Comparison of ENCODE assay signal across 8 cellular contexts in the genomic region with DNA sequence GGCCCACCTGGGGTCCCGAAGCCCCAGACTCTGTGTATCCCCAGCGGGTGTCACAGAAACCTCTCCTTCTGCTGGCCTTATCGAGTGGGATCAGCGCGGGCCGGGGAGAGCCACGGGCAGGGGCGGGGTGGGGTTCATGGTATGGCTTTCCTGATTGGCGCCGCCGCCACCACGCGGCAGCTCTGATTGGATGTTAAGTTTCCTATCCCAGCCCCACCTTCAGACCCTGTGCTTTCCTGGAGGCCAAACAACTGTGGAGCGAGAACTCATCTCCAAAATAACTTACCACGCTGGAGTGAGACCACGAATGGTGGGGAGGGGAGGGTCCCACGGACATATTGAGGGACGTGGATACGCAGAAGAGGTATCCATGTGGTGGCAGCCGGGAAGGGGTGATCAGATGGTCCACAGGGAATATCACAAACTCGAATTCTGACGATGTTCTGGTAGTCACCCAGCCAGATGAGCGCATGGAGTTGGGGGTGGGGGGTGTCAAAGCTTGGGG. TPM values are rescaled to one million over a fixed set of nuclear protein-coding genes. Genes with fewer than 3 reads are reported as not detected.
DNase-seq lines count a peak whose midpoint lies in the region; ATAC-seq, FAIRE-seq and TF ChIP-seq lines count a peak whose summit lies in the region.

No MANE protein-coding gene starts in this region.

- no peak for DNase-seq in AG10803 (ENCODE audit: low read depth)
- DNase-seq in GM13977 (ENCODE audit: low spot score): peak; percentile 81
- DNase-seq in NT2/D1 (ENCODE audit: low read depth, low spot score): no peak
- DNase-seq in astrocyte (ENCODE audit: low read depth): no peak
- peak; percentile 59 for DNase-seq in lung (ENCODE audit: low spot score)
- DNase-seq in transverse colon: peak; percentile 66

- H3K4me2 ChIP-seq in astrocyte (ENCODE audit: low read length): peak overlapping the region; percentile 82

- H3K9ac ChIP-seq in NT2/D1 (ENCODE audit: insufficient read length, low read depth): peak overlapping the region; percentile 66
- H3K9ac ChIP-seq in astrocyte (ENCODE audit: low read length): no peak overlapping the region

- peaks cover 76% of the 10 kb centered on the region for H3K27me3 Mint-ChIP-seq in astrocyte (ENCODE audit: low read depth, unreplicated experiment)

- H3K9me3 ChIP-seq in NT2/D1 (ENCODE audit: insufficient read depth, low read length) (no peaks in the 10 kb centered on the region), astrocyte (ENCODE audit: insufficient read depth, low read depth, low read length) (peaks cover 7% of the 10 kb centered on the region), lung (ENCODE audit: control insufficient read depth in 2 of 2, insufficient read depth in 1 of 2, low read length in 1 of 2) (peaks cover 0 to 2% of the 10 kb centered on the region in 2 donors), transverse colon (no peaks in the 10 kb centered on the region)

- intact Hi-C loops in transverse colon (cut with DNase I; ENCODE audit: low total_unique reads): loop anchor here (5.0 kb wide), 1 partner anchor 644 kb away; no protein-coding TSS in a partner anchor

- peak overlapping the region; percentile 58 for H3K4me3 ChIP-seq in AG10803 (ENCODE audit: low read length)
- peak overlapping the region; percentile 40 for H3K4me3 ChIP-seq in NT2/D1 (ENCODE audit: insufficient read length, low read depth)
- H3K4me3 ChIP-seq in astrocyte (ENCODE audit: insufficient read depth, low read depth, low read length): peak overlapping the region; percentile 36
- H3K4me3 ChIP-seq in lung: no peak overlapping the region
- peak overlapping the region in 1 of 4 donors; percentile 41 for H3K4me3 ChIP-seq in transverse colon

- no peak for TF ChIP-seq EP300 in transverse colon (IDR thresholded peaks at IDR 0.05; ENCODE audit: low read depth)

- peaks cover 16% of the 10 kb centered on the region for H4K20me1 ChIP-seq in astrocyte (ENCODE audit: insufficient read depth, low read length)

- peaks cover 5% of the 10 kb centered on the region for H3K4me1 Mint-ChIP-seq in astrocyte (ENCODE audit: low read depth, unreplicated experiment)

- FAIRE-seq in astrocyte (lab: Jason Lieb, UNC): no peak

- H3K4me1 ChIP-seq in NT2/D1 (ENCODE audit: insufficient read depth, insufficient read length) (peaks cover 42% of the 10 kb centered on the region), astrocyte (ENCODE audit: insufficient read depth, low read length) (peaks cover 32% of the 10 kb centered on the region), lung (ENCODE audit: control insufficient read depth in 2 of 2, insufficient read depth in 2 of 2, low read length in 2 of 2) (peaks cover 0 to 51% of the 10 kb centered on the region in 2 donors), transverse colon (peaks cover 36 to 64% (median 60%) of the 10 kb centered on the region in 4 donors)

- ATAC-seq in lung (ENCODE audit: insufficient read depth, low FRiP score): peak; percentile 14
- ATAC-seq in HG03196 (IDR thresholded peaks at IDR 0.05; ENCODE audit: unreplicated experiment): no peak
- no peak for ATAC-seq in GM18873 (IDR thresholded peaks at IDR 0.05; ENCODE audit: low FRiP score, unreplicated experiment)

- H3K9me3 Mint-ChIP-seq in astrocyte (ENCODE audit: unreplicated experiment): peaks cover 23% of the 10 kb centered on the region

- peaks cover 23% of the 10 kb centered on the region for H3K36me3 ChIP-seq in NT2/D1 (ENCODE audit: insufficient read depth, insufficient read length, low read length)
- no peaks in the 10 kb centered on the region for H3K36me3 ChIP-seq in astrocyte (ENCODE audit: insufficient read depth, low read length)
- H3K36me3 ChIP-seq in lung (ENCODE audit: control insufficient read depth in 2 of 2, insufficient read depth in 2 of 2, low read length in 2 of 2): peaks cover 0 to 24% of the 10 kb centered on the region in 2 donors
- no peaks in the 10 kb centered on the region for H3K36me3 ChIP-seq in transverse colon

- H3K4me3 Mint-ChIP-seq in astrocyte (ENCODE audit: unreplicated experiment): peak overlapping the region; percentile 20

- H3K27ac Mint-ChIP-seq in astrocyte (ENCODE audit: unreplicated experiment): no peak overlapping the region

- H3K36me3 Mint-ChIP-seq in astrocyte (ENCODE audit: low read depth, unreplicated experiment): peaks cover 2% of the 10 kb centered on the region

- no peaks in the 10 kb centered on the region for H3K79me2 ChIP-seq in astrocyte (ENCODE audit: insufficient read depth, low read length)

- H3K27ac ChIP-seq in astrocyte (ENCODE audit: low read depth, low read length) (no peak overlapping the region), lung (ENCODE audit: low read depth in 1 of 2, low read length in 1 of 2) (peak overlapping the region in 1 of 2 donors; percentile 9), transverse colon (no peak overlapping the region)

- H2AFZ ChIP-seq in astrocyte (ENCODE audit: low read depth, low read length): peak overlapping the region; percentile 60

- peaks cover 63% of the 10 kb centered on the region for H3K27me3 ChIP-seq in NT2/D1 (ENCODE audit: insufficient read depth, insufficient read length)
- H3K27me3 ChIP-seq in astrocyte (ENCODE audit: insufficient read depth, low read length): peaks cover 51% of the 10 kb centered on the region
- no peaks in the 10 kb centered on the region for H3K27me3 ChIP-seq in lung (ENCODE audit: control insufficient read depth, insufficient read depth)
- peaks cover 72% of the 10 kb centered on the region for H3K27me3 ChIP-seq in transverse colon

- no peak for TF ChIP-seq CTCF in AG10803 (conservative IDR thresholded peaks at IDR 0.05; ENCODE audit: low read length)
- TF ChIP-seq CTCF in GM13977 (IDR thresholded peaks at IDR 0.05; ENCODE audit: extremely low read depth, insufficient read depth, missing control alignments): no peak
- no peak for TF ChIP-seq CTCF in astrocyte (IDR thresholded peaks at IDR 0.05; ENCODE audit: insufficient read depth, low read depth, low read length)
- TF ChIP-seq CTCF in lung (IDR thresholded peaks at IDR 0.05; ENCODE audit: control extremely low read depth, extremely low read depth): no peak
- TF ChIP-seq CTCF in transverse colon (IDR thresholded peaks at IDR 0.05): no peak

- TF ChIP-seq POLR2A in transverse colon (IDR thresholded peaks at IDR 0.05): no peak

- in situ Hi-C loops in GM13977 (cut with MboI; ENCODE audit: low pct_unique_long_range_greater_than_20kb, low sequenced_read_pairs, unreplicated experiment): no loop called here
- in situ Hi-C loops in transverse colon (cut with MboI; ENCODE audit: low pct_ligation_motif_present in 1 of 4, low pct_unique_long_range_greater_than_20kb in 1 of 4, low sequenced_read_pairs in 3 of 4): no loop called here

- 6% methylated on average over 23 of the region's 23 CpGs for WGBS in lung, 2 donors
- 0 to 3% methylated on average over 4 to 23 of the region's 23 CpGs for WGBS in transverse colon (ENCODE audit: low coverage in 1 of 2), 2 donors

RNA-seq across cellular contexts. Expression of a gene that starts 1.0 kb away (rescaled TPM):
- total RNA-seq in astrocyte (0.07 and 0.31 TPM in 2 replicates), lung (10 to 100 TPM; 22.2 to 32.1 TPM), transverse colon (under 1 TPM in 2 of 4 donors, not detected in 2; 0.27 to 0.48 TPM)
- 10 to 100 TPM in 1 of 2 donors, 1 to 10 TPM in 1; 4.1 to 15.0 TPM for polyA plus RNA-seq in lung

RNA-seq across cellular contexts. Expression of a gene that starts 2.0 kb away (rescaled TPM):
- total RNA-seq in astrocyte: 0.20 TPM in 1 of 2 replicates, not detected in the other
- 10 to 100 TPM in 1 of 2 donors, 1 to 10 TPM in 1; 8.2 to 38.8 TPM for total RNA-seq in lung
- polyA plus RNA-seq in lung: 1 to 10 TPM; 4.6 to 8.0 TPM
- total RNA-seq in transverse colon: under 1 TPM in 2 of 4 donors, not detected in 2; 0.48 to 0.55 TPM

RNA-seq across cellular contexts. Expression of a gene that starts 17.8 kb away (rescaled TPM):
- 9.3 and 11.0 TPM in 2 replicates for total RNA-seq in astrocyte
- total RNA-seq in lung: 100 to 1,000 TPM; 179 to 191 TPM
- polyA plus RNA-seq in lung: 100 to 1,000 TPM in 1 of 2 donors, 10 to 100 TPM in 1; 88.4 to 391 TPM
- 10 to 100 TPM in 1 of 4 donors, 1 to 10 TPM in 3; 6.4 to 26.6 (median 7.7) TPM for total RNA-seq in transverse colon

RNA-seq across cellular contexts. Expression of a gene that starts 20.9 kb away (rescaled TPM):
- total RNA-seq in astrocyte: 2.5 and 3.4 TPM in 2 replicates
- 1 to 10 TPM; 3.7 to 5.1 TPM for total RNA-seq in lung
- polyA plus RNA-seq in lung: 1 to 10 TPM; 3.0 to 6.7 TPM
- 1 to 10 TPM; 1.9 to 8.2 (median 3.8) TPM for total RNA-seq in transverse colon

RNA-seq across cellular contexts. Expression of a gene that starts 27.1 kb away (rescaled TPM):
- 18.6 and 24.4 TPM in 2 replicates for total RNA-seq in astrocyte
- total RNA-seq in lung: 10 to 100 TPM in 1 of 2 donors, 1 to 10 TPM in 1; 9.6 to 20.9 TPM
- polyA plus RNA-seq in lung: 10 to 100 TPM; 21.4 to 38.4 TPM
- total RNA-seq in transverse colon: 10 to 100 TPM in 1 of 4 donors, 1 to 10 TPM in 2, not detected in 1; 6.1 to 28.9 (median 8.4) TPM

Comparison
In these comparisons a context has a peak if more than half of its experiments do, and no peak if none do; other contexts are left out.
1. DNase-seq: peak in GM13977 (single experiment), lung (single experiment) and transverse colon (single experiment); none in AG10803 (single experiment), NT2/D1 (single experiment) and astrocyte (single experiment).
2. RNA of a gene that starts 1.0 kb away (total RNA-seq): 22.2 to 32.1 TPM in lung; 0.27 to 0.48 TPM in transverse colon and 0.07 to 0.31 TPM in astrocyte; every median in the first group is over 10 times any median in the second.
3. RNA of a gene that starts 17.8 kb away (total RNA-seq): 179 to 191 TPM in lung; 9.3 to 11.0 TPM in astrocyte and 6.4 to 26.6 TPM in transverse colon; every median in the first group is over 4 times any median in the second.